ENCODE assay signal across 16 cellular contexts in the genomic region with DNA sequence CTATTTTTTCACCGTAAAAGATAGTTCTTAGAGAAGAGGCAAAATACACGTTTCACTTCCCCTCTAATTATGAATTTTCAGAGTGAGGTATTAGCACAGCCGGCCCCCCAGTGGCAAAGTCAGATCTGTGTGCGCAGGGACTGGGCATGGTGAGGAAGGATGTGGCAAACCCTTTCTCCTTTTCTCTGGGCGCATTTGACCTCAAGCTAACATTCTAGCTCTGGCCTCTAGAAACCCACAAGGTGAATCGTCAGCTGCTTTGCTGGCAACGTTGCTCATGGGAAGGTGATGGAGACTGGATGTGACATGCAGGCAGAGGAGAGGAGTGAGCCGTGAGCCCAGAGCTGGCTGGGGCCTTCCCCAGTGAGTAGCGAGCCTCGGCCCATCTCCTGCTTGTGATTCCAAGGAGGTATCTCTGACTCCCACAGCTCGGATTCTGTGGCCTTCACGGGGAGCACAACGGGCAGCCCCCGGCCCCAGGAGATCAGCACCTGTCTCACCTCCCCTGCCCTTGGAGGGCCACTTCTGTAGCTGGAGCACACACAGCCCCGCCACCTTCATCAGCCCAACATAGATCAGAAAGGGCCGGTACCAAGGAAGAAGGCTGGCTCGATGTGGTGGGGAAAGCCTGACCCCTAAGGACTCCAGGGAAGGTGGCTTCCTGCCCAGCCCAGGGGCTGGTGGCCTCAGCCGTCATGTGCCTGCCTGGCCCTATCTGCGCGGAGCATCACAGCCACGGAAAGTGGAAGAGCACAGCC.
A peak's percentile ranks its signal among the peaks of the same experiment; 100 is the strongest.
DNase-seq lines count a peak whose midpoint lies in the region; ATAC-seq and TF ChIP-seq lines count a peak whose summit lies in the region.
"Had no signal": no experiment of that assay in that cellular context is flagged by ENCODE, and none has a peak within 500 bp of the region (broad histone marks: within the 10 kb centered on the region; RNA-seq: fewer than 3 reads in every experiment).

No MANE protein-coding gene starts in this region.

- peak; percentile 71 for DNase-seq in activated CD8-positive, alpha-beta memory T cell treated with anti-CD3 and anti-CD28 coated beads, Interleukin-2, amount 10 ng/mL, durations not matched to agents 7 days and 5 days
- DNase-seq in activated CD8-positive, alpha-beta memory T cell treated with anti-CD3 and anti-CD28 coated beads for 24 hours, result no peak
- DNase-seq in Jurkat, Clone E6-1 (ENCODE audit: low read depth, low spot score), result peak; percentile 89
- DNase-seq in stimulated activated effector memory CD8-positive, alpha-beta T cell treated with anti-CD3 and anti-CD28 coated beads, Interleukin-12 subunit alpha, Interleukin-12 subunit beta, amount 100 ng/mL, for 72 hours (ENCODE audit: low spot score in 2 of 2), result no peak
- DNase-seq in right lobe of liver, result no peak
- no peak for DNase-seq in activated CD4-positive, CD25-positive, alpha-beta regulatory T cell treated with anti-CD3 and anti-CD28 coated beads, Interleukin-2, amount 50 U/mL, for 72 hours
- DNase-seq in T-helper 1 cell, result no peak
- DNase-seq: activated naive CD4-positive, alpha-beta T cell; head of caudate nucleus; IMR-90; NCI-H2081; transverse colon had no signal

- no peak overlapping the region for H3K4me3 Mint-ChIP-seq in activated CD8-positive, alpha-beta memory T cell treated with anti-CD3 and anti-CD28 coated beads, Interleukin-2, amount 10 ng/mL, durations not matched to agents 7 days and 5 days
- no peak overlapping the region for H3K4me3 Mint-ChIP-seq in stimulated activated effector memory CD8-positive, alpha-beta T cell treated with anti-CD3 and anti-CD28 coated beads, Interleukin-12 subunit alpha, Interleukin-12 subunit beta, amount 100 ng/mL, for 72 hours

- ATAC-seq in activated CD8-positive, alpha-beta memory T cell treated with anti-CD3 and anti-CD28 coated beads, Interleukin-2, amount 10 ng/mL, durations not matched to agents 7 days and 5 days, result peak; percentile 86
- ATAC-seq in GM21723 (IDR thresholded peaks at IDR 0.05; ENCODE audit: unreplicated experiment), result peak; percentile 83
- ATAC-seq in stimulated activated effector memory CD8-positive, alpha-beta T cell treated with anti-CD3 and anti-CD28 coated beads, Interleukin-12 subunit alpha, Interleukin-12 subunit beta, amount 100 ng/mL, for 72 hours, result peak; percentile 56
- ATAC-seq in right lobe of liver, result no peak
- ATAC-seq: A549 had no signal

- H3K27ac Mint-ChIP-seq in activated CD8-positive, alpha-beta memory T cell treated with anti-CD3 and anti-CD28 coated beads, Interleukin-2, amount 10 ng/mL, durations not matched to agents 7 days and 5 days, result peak overlapping the region; percentile 6
- no peak overlapping the region for H3K27ac Mint-ChIP-seq in stimulated activated effector memory CD8-positive, alpha-beta T cell treated with anti-CD3 and anti-CD28 coated beads, Interleukin-12 subunit alpha, Interleukin-12 subunit beta, amount 100 ng/mL, for 72 hours

- H3K4me3 ChIP-seq in Jurkat, Clone E6-1 (ENCODE audit: low read length), result no peak overlapping the region
- no peak overlapping the region for H3K4me3 ChIP-seq in right lobe of liver
- H3K4me3 ChIP-seq: A549, cardiac muscle cell, lung, transverse colon had no signal

- intact Hi-C loops in right lobe of liver (cut with DNase I), result no loop called here

- H3K4me1 Mint-ChIP-seq in activated CD8-positive, alpha-beta memory T cell treated with anti-CD3 and anti-CD28 coated beads, Interleukin-2, amount 10 ng/mL, durations not matched to agents 7 days and 5 days, result peaks cover 18% of the 10 kb centered on the region
- peaks cover 18% of the 10 kb centered on the region for H3K4me1 Mint-ChIP-seq in stimulated activated effector memory CD8-positive, alpha-beta T cell treated with anti-CD3 and anti-CD28 coated beads, Interleukin-12 subunit alpha, Interleukin-12 subunit beta, amount 100 ng/mL, for 72 hours

- WGBS in right lobe of liver (ENCODE audit: insufficient coverage, low coverage, low lambda C conversion rate, missing lambda C conversion rate), result 44% methylated on average over 8 of the region's 21 CpGs

- H3K36me3 ChIP-seq in right lobe of liver, result no peaks in the 10 kb centered on the region
- H3K36me3 ChIP-seq: cardiac muscle cell, transverse colon had no signal

- peaks cover 2% of the 10 kb centered on the region for H3K9me3 Mint-ChIP-seq in activated CD8-positive, alpha-beta memory T cell treated with anti-CD3 and anti-CD28 coated beads, Interleukin-2, amount 10 ng/mL, durations not matched to agents 7 days and 5 days (ENCODE audit: low read depth)
- peaks cover 2% of the 10 kb centered on the region for H3K9me3 Mint-ChIP-seq in stimulated activated effector memory CD8-positive, alpha-beta T cell treated with anti-CD3 and anti-CD28 coated beads, Interleukin-12 subunit alpha, Interleukin-12 subunit beta, amount 100 ng/mL, for 72 hours

- no peak for TF ChIP-seq CTCF in right lobe of liver (IDR thresholded peaks at IDR 0.05)

- CTCF ChIA-PET in activated CD8-positive, alpha-beta memory T cell treated with anti-CD3 and anti-CD28 coated beads, Interleukin-2, amount 10 ng/mL, durations not matched to agents 7 days and 5 days (lab: Charles Lee), result no interaction called here

- H3K4me1 ChIP-seq in right lobe of liver, result no peaks in the 10 kb centered on the region
- H3K4me1 ChIP-seq: A549, transverse colon had no signal

- no peaks in the 10 kb centered on the region for H3K9me3 ChIP-seq in right lobe of liver
- H3K9me3 ChIP-seq: transverse colon had no signal

- peaks cover 8% of the 10 kb centered on the region for H3K27me3 Mint-ChIP-seq in activated CD8-positive, alpha-beta memory T cell treated with anti-CD3 and anti-CD28 coated beads, Interleukin-2, amount 10 ng/mL, durations not matched to agents 7 days and 5 days

- no peak for TF ChIP-seq POLR2A in right lobe of liver (IDR thresholded peaks at IDR 0.05)

- no peaks in the 10 kb centered on the region for H3K27me3 ChIP-seq in right lobe of liver
- H3K27me3 ChIP-seq: cardiac muscle cell, transverse colon had no signal

- no peaks in the 10 kb centered on the region for H3K36me3 Mint-ChIP-seq in activated CD8-positive, alpha-beta memory T cell treated with anti-CD3 and anti-CD28 coated beads, Interleukin-2, amount 10 ng/mL, durations not matched to agents 7 days and 5 days
- no peaks in the 10 kb centered on the region for H3K36me3 Mint-ChIP-seq in stimulated activated effector memory CD8-positive, alpha-beta T cell treated with anti-CD3 and anti-CD28 coated beads, Interleukin-12 subunit alpha, Interleukin-12 subunit beta, amount 100 ng/mL, for 72 hours

- no peak overlapping the region for H3K27ac ChIP-seq in right lobe of liver
- H3K27ac ChIP-seq: A549, cardiac muscle cell, transverse colon had no signal

Comparison
In these comparisons a context has a peak if more than half of its experiments do, and no peak if none do; other contexts are left out.
1. DNase-seq: peak in activated CD8-positive, alpha-beta memory T cell treated with anti-CD3 and anti-CD28 coated beads, Interleukin-2, amount 10 ng/mL, durations not matched to agents 7 days and 5 days (single experiment) and Jurkat, Clone E6-1 (single experiment); none in activated CD8-positive, alpha-beta memory T cell treated with anti-CD3 and anti-CD28 coated beads for 24 hours (single experiment), stimulated activated effector memory CD8-positive, alpha-beta T cell treated with anti-CD3 and anti-CD28 coated beads, Interleukin-12 subunit alpha, Interleukin-12 subunit beta, amount 100 ng/mL, for 72 hours (0 of 2), right lobe of liver (0 of 3), activated CD4-positive, CD25-positive, alpha-beta regulatory T cell treated with anti-CD3 and anti-CD28 coated beads, Interleukin-2, amount 50 U/mL, for 72 hours (single experiment) and T-helper 1 cell (0 of 5).
2. ATAC-seq: peak in activated CD8-positive, alpha-beta memory T cell treated with anti-CD3 and anti-CD28 coated beads, Interleukin-2, amount 10 ng/mL, durations not matched to agents 7 days and 5 days (single experiment), GM21723 (single experiment) and stimulated activated effector memory CD8-positive, alpha-beta T cell treated with anti-CD3 and anti-CD28 coated beads, Interleukin-12 subunit alpha, Interleukin-12 subunit beta, amount 100 ng/mL, for 72 hours (single experiment); none in right lobe of liver (0 of 4).